ENCODE assay signal across 21 cellular contexts in the genomic region with DNA sequence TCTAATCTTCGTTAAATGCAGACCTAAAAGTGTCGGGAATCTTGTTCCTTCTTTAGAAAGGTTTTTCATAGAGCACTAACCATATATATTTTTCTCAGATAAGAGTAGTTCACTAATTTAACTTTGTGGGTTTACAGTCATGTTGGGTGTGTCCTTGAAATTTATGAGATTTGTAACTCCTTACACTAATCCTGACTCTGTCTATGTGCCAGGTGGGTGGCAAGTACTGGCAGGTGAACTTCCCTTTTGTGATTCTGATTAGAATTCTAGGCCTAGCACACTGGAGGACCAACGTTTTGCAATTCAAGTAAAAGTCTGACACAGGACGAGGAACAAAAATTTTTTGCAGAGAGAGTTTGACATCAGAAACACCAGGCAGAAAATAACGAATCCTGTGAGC.
DNase-seq lines count a peak whose midpoint lies in the region; ATAC-seq, FAIRE-seq and TF ChIP-seq lines count a peak whose summit lies in the region.
"Had no signal": no experiment of that assay in that cellular context is flagged by ENCODE, and none has a peak within 500 bp of the region (broad histone marks: within the 10 kb centered on the region; RNA-seq: fewer than 3 reads in every experiment).

No MANE protein-coding gene starts in this region.

- H3K36me3 Mint-ChIP-seq in activated T-helper 1 cell treated with anti-CD3 and anti-CD28 coated beads, Interleukin-12 subunit alpha, Interleukin-12 subunit beta, Interleukin-2, Interleukin-4 antibody, amounts not matched to agents 30 ng/mL and 10 ng/mL and 1 ng/mL, durations not matched to agents 14 hours and 24 hours and 36 hours (ENCODE audit: low read depth), result no peaks in the 10 kb centered on the region

- intact Hi-C loops in prostate gland (cut with DNase I), result no loop called here
- intact Hi-C loops in activated T-helper 1 cell treated with anti-CD3 and anti-CD28 coated beads, Interleukin-12 subunit alpha, Interleukin-12 subunit beta, Interleukin-2, Interleukin-4 antibody, amounts not matched to agents 30 ng/mL and 10 ng/mL and 1 ng/mL, durations not matched to agents 14 hours and 24 hours and 36 hours (cut with micrococcal nuclease), result no loop called here

- H3K36me3 ChIP-seq in esophagus (ENCODE audit: control insufficient read depth in 2 of 2, insufficient read depth in 2 of 2, low read length in 1 of 2), result peaks cover 0 to 2% of the 10 kb centered on the region in 2 donors
- no peaks in the 10 kb centered on the region for H3K36me3 ChIP-seq in prostate gland

- H3K4me3 ChIP-seq in esophagus (ENCODE audit: low read depth in 1 of 2, low read length in 2 of 2), result no peak overlapping the region
- no peak overlapping the region for H3K4me3 ChIP-seq in prostate gland
- H3K4me3 ChIP-seq: K562 had no signal

- TF ChIP-seq CTCF in RWPE1 (conservative IDR thresholded peaks at IDR 0.05; ENCODE audit: low read depth) (no peak), prostate gland (IDR thresholded peaks at IDR 0.05) (no peak)

- H3K27me3 Mint-ChIP-seq in activated T-helper 1 cell treated with anti-CD3 and anti-CD28 coated beads, Interleukin-12 subunit alpha, Interleukin-12 subunit beta, Interleukin-2, Interleukin-4 antibody, amounts not matched to agents 30 ng/mL and 10 ng/mL and 1 ng/mL, durations not matched to agents 14 hours and 24 hours and 36 hours (ENCODE audit: insufficient read depth), result peaks cover 2% of the 10 kb centered on the region
- H3K27me3 Mint-ChIP-seq: B cell had no signal

- H3K4me1 ChIP-seq in esophagus (ENCODE audit: control insufficient read depth in 2 of 2, insufficient read depth in 2 of 2, low read length in 1 of 2), result no peaks in the 10 kb centered on the region
- no peaks in the 10 kb centered on the region for H3K4me1 ChIP-seq in prostate gland (replicated peaks)

- no peak overlapping the region for H3K4me3 Mint-ChIP-seq in activated T-helper 1 cell treated with anti-CD3 and anti-CD28 coated beads, Interleukin-12 subunit alpha, Interleukin-12 subunit beta, Interleukin-2, Interleukin-4 antibody, amounts not matched to agents 30 ng/mL and 10 ng/mL and 1 ng/mL, durations not matched to agents 14 hours and 24 hours and 36 hours
- H3K4me3 Mint-ChIP-seq: B cell had no signal

- CTCF ChIA-PET in RWPE1 (lab: Yijun Ruan, JAX), result interaction anchor here (1.5 kb wide), 1 partner anchor 48 kb away, joined by 4 read pairs; no protein-coding TSS in a partner anchor

- no peaks in the 10 kb centered on the region for H3K4me1 Mint-ChIP-seq in activated T-helper 1 cell treated with anti-CD3 and anti-CD28 coated beads, Interleukin-12 subunit alpha, Interleukin-12 subunit beta, Interleukin-2, Interleukin-4 antibody, amounts not matched to agents 30 ng/mL and 10 ng/mL and 1 ng/mL, durations not matched to agents 14 hours and 24 hours and 36 hours (ENCODE audit: low read depth)
- H3K4me1 Mint-ChIP-seq: B cell had no signal

- H3K27ac Mint-ChIP-seq in activated T-helper 1 cell treated with anti-CD3 and anti-CD28 coated beads, Interleukin-12 subunit alpha, Interleukin-12 subunit beta, Interleukin-2, Interleukin-4 antibody, amounts not matched to agents 30 ng/mL and 10 ng/mL and 1 ng/mL, durations not matched to agents 14 hours and 24 hours and 36 hours, result no peak overlapping the region
- H3K27ac Mint-ChIP-seq: B cell had no signal

- no peak for TF ChIP-seq POLR2A in prostate gland (IDR thresholded peaks at IDR 0.05)

- ATAC-seq in HG03469 (IDR thresholded peaks at IDR 0.05; ENCODE audit: unreplicated experiment), result no peak
- ATAC-seq: HepG2, K562 had no signal

- H3K9me3 ChIP-seq in esophagus (ENCODE audit: control insufficient read depth in 2 of 2, insufficient read depth in 1 of 2, low read depth in 1 of 2, low read length in 1 of 2) (no peaks in the 10 kb centered on the region), prostate gland (no peaks in the 10 kb centered on the region)

- H3K27me3 ChIP-seq in esophagus (ENCODE audit: control insufficient read depth in 1 of 2, insufficient read depth in 2 of 2, low read length in 2 of 2) (no peaks in the 10 kb centered on the region), prostate gland (replicated peaks; ENCODE audit: insufficient read depth) (no peaks in the 10 kb centered on the region)

- H3K9me3 Mint-ChIP-seq in activated T-helper 1 cell treated with anti-CD3 and anti-CD28 coated beads, Interleukin-12 subunit alpha, Interleukin-12 subunit beta, Interleukin-2, Interleukin-4 antibody, amounts not matched to agents 30 ng/mL and 10 ng/mL and 1 ng/mL, durations not matched to agents 14 hours and 24 hours and 36 hours, result no peaks in the 10 kb centered on the region

- POLR2A ChIA-PET in RWPE1 (lab: Yijun Ruan, JAX; ENCODE audit: low non-redundant PET), result no interaction called here

- FAIRE-seq in GM18507 (lab: Jason Lieb, UNC), result peak; percentile 21
- FAIRE-seq: HepG2, K562, RCC 7860 had no signal

- 46 to 56% methylated on average over 5 of the region's 5 CpGs for WGBS in esophagus, 2 donors
- WGBS in prostate gland, result 46% methylated on average over 5 of the region's 5 CpGs

- no peak for DNase-seq in GM18507 (ENCODE audit: extremely low spot score, insufficient read length, low read depth)
- peak; percentile 69 for DNase-seq in RWPE1 (ENCODE audit: low spot score)
- peak; percentile 10 for DNase-seq in prostate gland (ENCODE audit: low spot score)
- no peak for DNase-seq in activated CD4-positive, alpha-beta T cell treated with anti-CD3 and anti-CD28 coated beads for 48 hours
- no peak for DNase-seq in NCI-H774 (lab: John Stamatoyannopoulos, UW)
- DNase-seq in activated T-helper 1 cell treated with anti-CD3 and anti-CD28 coated beads, Interleukin-12 subunit alpha, Interleukin-12 subunit beta, Interleukin-2, Interleukin-4 antibody, amounts not matched to agents 30 ng/mL and 10 ng/mL and 1 ng/mL, durations not matched to agents 14 hours and 24 hours and 36 hours (ENCODE audit: low spot score), result no peak
- DNase-seq: EL, GF-D8, NCI-H1092 treated with DMSO at 0.1 percent for 48 hours, NCI-H2029 treated with DMSO at 0.1 percent for 48 hours, NCI-H226, NCI-H510A treated with DMSO at 0.1 percent for 48 hours, NCI-H748 treated with DMSO at 0.1 percent for 48 hours, Right ventricle myocardium superior had no signal

- H3K27ac ChIP-seq in RWPE1 (peak overlapping the region; percentile 94), esophagus (ENCODE audit: low read depth in 2 of 2, low read length in 1 of 2) (peak overlapping the region; percentile 84 to 87), prostate gland (no peak overlapping the region)
- H3K27ac ChIP-seq: HL-60 had no signal

Comparison
In these comparisons a context has a peak if more than half of its experiments do, and no peak if none do; other contexts are left out.
1. DNase-seq: peak in RWPE1 (single experiment) and prostate gland (single experiment); none in GM18507 (single experiment), activated CD4-positive, alpha-beta T cell treated with anti-CD3 and anti-CD28 coated beads for 48 hours (single experiment), NCI-H774 (single experiment) and activated T-helper 1 cell treated with anti-CD3 and anti-CD28 coated beads, Interleukin-12 subunit alpha, Interleukin-12 subunit beta, Interleukin-2, Interleukin-4 antibody, amounts not matched to agents 30 ng/mL and 10 ng/mL and 1 ng/mL, durations not matched to agents 14 hours and 24 hours and 36 hours (single experiment).
2. H3K27ac ChIP-seq: peak in RWPE1 (single experiment) and esophagus (2 of 2); none in prostate gland (0 of 2).